In genomic region chr14:65479386-65479785, GRCh38 we compare ENCODE assay signal across 17 cellular contexts.
"Had no signal": no experiment of that assay in that cellular context is flagged by ENCODE, and none has a peak within 500 bp of the region (broad histone marks: within the 10 kb centered on the region; RNA-seq: fewer than 3 reads in every experiment).

No MANE protein-coding gene starts in this region.

- ATAC-seq: body of pancreas, psoas muscle, right cardiac atrium had no signal

- H3K36me3 ChIP-seq: ovary had no signal

- H3K9me3 ChIP-seq: body of pancreas, mucosa of descending colon, ovary, psoas muscle had no signal

- H3K9me3 Mint-ChIP-seq: endodermal cell; naive B cell; stimulated activated naive CD8-positive, alpha-beta T cell treated with anti-CD3 and anti-CD28 coated beads, Interleukin-15, amount 100 ng/mL, for 72 hours; type B pancreatic cell had no signal

- H3K27ac Mint-ChIP-seq: endodermal cell, type B pancreatic cell had no signal

- H3K27me3 Mint-ChIP-seq: activated naive CD8-positive, alpha-beta T cell; naive B cell; stimulated activated naive CD8-positive, alpha-beta T cell treated with anti-CD3 and anti-CD28 coated beads, Interleukin-15, amount 100 ng/mL, for 72 hours; type B pancreatic cell had no signal

- H3K27ac ChIP-seq: body of pancreas, epithelial cell of prostate, ovary, psoas muscle had no signal

- H3K36me3 Mint-ChIP-seq: type B pancreatic cell had no signal

- DNase-seq: activated CD4-positive, alpha-beta T cell treated with anti-CD3 and anti-CD28 coated beads, Interleukin-2, amount 50 U/mL, for 48 hours; activated gamma-delta T cell; activated T-cell treated with anti-CD3 and anti-CD28 coated beads, Interleukin-2, amount 50 U/mL, for 48 hours; amygdala; body of pancreas; endodermal cell; foreskin fibroblast; mucosa of descending colon; naive B cell; ovary; psoas muscle; right cardiac atrium; stimulated activated naive CD8-positive, alpha-beta T cell treated with anti-CD3 and anti-CD28 coated beads, Interleukin-15, amount 100 ng/mL, for 72 hours had no signal

- H3K4me3 ChIP-seq: body of pancreas, mucosa of descending colon, ovary, psoas muscle, SK-N-MC had no signal

- H3K4me3 Mint-ChIP-seq: endodermal cell; naive B cell; stimulated activated naive CD8-positive, alpha-beta T cell treated with anti-CD3 and anti-CD28 coated beads, Interleukin-15, amount 100 ng/mL, for 72 hours; type B pancreatic cell had no signal

- H3K4me1 ChIP-seq: body of pancreas had no signal

- H3K27me3 ChIP-seq: body of pancreas, ovary had no signal
